In the genomic region with DNA sequence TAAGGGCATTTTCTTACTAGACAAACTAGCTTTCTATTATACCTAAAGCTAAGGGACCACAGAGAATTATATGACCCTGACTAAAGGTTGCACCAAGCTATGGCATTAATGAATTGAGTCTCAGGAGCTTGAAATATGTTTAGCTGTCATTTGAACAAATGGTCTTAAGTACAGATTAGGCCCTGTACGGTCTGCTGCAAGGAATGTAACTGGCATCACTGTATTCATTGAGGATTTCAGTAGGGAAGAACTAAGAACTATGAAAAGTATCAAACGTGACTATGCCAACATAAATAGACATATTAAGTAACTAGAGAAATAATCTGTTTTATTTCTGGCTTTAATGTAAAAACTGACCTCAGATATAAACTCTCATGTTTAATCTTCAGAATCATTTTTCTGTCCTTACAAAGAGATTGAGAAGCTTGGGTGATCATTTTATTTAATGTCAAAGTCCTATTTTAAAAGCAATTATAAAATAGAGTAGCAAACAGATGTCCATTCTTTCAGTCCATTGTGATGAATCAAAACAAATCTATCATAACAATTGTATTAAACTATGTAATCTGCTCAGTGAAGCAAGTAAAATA, we compare ENCODE assay signal across 21 cellular contexts.
"Had no signal": no experiment of that assay in that cellular context is flagged by ENCODE, and none has a peak within 500 bp of the region (broad histone marks: within the 10 kb centered on the region; RNA-seq: fewer than 3 reads in every experiment).

No MANE protein-coding gene starts in this region.

- H3K27me3 ChIP-seq: breast epithelium, SJCRH30 had no signal

- DNase-seq: activated CD4-positive, alpha-beta memory T cell treated with anti-CD3 and anti-CD28 coated beads, Interleukin-2, amount 10 ng/mL, durations not matched to agents 7 days and 5 days; activated CD4-positive, alpha-beta T cell treated with anti-CD3 and anti-CD28 coated beads for 1 hour; activated CD4-positive, alpha-beta T cell treated with anti-CD3 and anti-CD28 coated beads, Interleukin-2, amount 10 ng/mL, durations not matched to agents 24 days and 14 days; activated gamma-delta T cell treated with Interleukin-2 at 50 U/mL for 16 hours; activated naive CD4-positive, alpha-beta T cell treated with anti-CD3 and anti-CD28 coated beads, Interleukin-2, amount 10 ng/mL, durations not matched to agents 7 days and 5 days; activated naive CD8-positive, alpha-beta T cell treated with anti-CD3 and anti-CD28 coated beads for 36 hours; activated T-cell treated with anti-CD3 and anti-CD28 coated beads, Interleukin-2, amount 50 U/mL, for 72 hours; caudate nucleus; KG1; NCI-H1048; NCI-H146; NCI-H187 treated with DMSO at 0.1 percent for 48 hours; NCI-H2081 treated with DMSO at 0.1 percent for 48 hours; NCI-H446; NCI-H524; NCI-H748 treated with DMSO at 0.1 percent for 48 hours; RPMI8226; SJCRH30 had no signal

- H3K9me3 ChIP-seq: breast epithelium, SJCRH30 had no signal

- H3K4me3 ChIP-seq: breast epithelium, SJCRH30 had no signal

- H3K27ac ChIP-seq: breast epithelium, SJCRH30 had no signal

- H3K36me3 ChIP-seq: breast epithelium, SJCRH30 had no signal

- ATAC-seq: activated T-cell treated with anti-CD3 and anti-CD28 coated beads, Interleukin-2, amount 50 U/mL, for 72 hours; Right ventricle myocardium inferior; WTC11 had no signal

- H3K4me1 ChIP-seq: breast epithelium, SJCRH30 had no signal
